Comparison of ENCODE assay signal across 23 cellular contexts in the genomic region with DNA sequence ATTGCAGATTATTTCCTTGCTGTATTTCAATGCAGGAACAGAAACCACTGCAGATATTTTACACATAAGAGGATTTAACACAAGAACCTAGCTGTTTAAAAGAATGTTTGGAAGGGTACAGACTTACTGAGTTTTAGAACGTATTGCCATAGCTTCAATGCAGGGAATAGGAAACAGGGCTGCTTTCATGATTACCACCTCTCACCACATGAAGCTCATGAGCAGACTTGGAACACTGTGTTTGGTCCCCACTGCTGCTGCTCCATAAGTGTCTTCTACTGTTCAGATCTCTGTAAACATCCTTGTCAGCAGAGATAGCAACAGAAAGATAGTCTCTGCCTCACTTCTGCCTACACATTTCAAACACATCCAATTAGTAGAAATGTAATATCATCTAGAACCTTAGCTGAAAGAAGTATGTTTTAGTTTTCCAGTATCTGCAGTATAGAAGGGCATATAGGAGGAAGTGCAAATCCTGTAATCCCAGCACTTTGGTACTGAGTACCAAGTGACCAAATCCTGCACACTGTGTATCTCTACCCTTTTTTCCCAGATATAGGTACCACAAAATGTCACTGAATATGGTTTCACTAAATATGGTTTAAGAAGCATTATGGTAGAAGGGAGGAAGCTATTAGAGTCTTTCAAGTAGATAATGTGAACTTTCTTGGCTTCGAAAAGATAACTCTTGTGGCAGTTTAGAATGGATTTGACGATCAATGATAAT.
"Had no signal": no experiment of that assay in that cellular context is flagged by ENCODE, and none has a peak within 500 bp of the region (broad histone marks: within the 10 kb centered on the region; RNA-seq: fewer than 3 reads in every experiment).

No MANE protein-coding gene starts in this region.

- H3K27me3 Mint-ChIP-seq: effector memory CD8-positive, alpha-beta T cell; naive thymus-derived CD8-positive, alpha-beta T cell; stimulated activated naive CD8-positive, alpha-beta T cell treated with anti-CD3 and anti-CD28 coated beads, Interleukin-15, amount 100 ng/mL, for 72 hours had no signal

- H3K9me3 Mint-ChIP-seq: effector memory CD8-positive, alpha-beta T cell had no signal

- H3K27me3 ChIP-seq: esophagus squamous epithelium, pancreas, suprapubic skin, transverse colon, upper lobe of right lung, uterus had no signal

- H3K4me1 Mint-ChIP-seq: nephron progenitor cell had no signal

- H3K27ac Mint-ChIP-seq: nephron progenitor cell had no signal

- H3K27ac ChIP-seq: esophagus squamous epithelium, pancreas, suprapubic skin, transverse colon, upper lobe of right lung, uterus had no signal

- H3K9me3 ChIP-seq: pancreas, suprapubic skin, upper lobe of right lung, uterus had no signal

- H3K4me3 ChIP-seq: esophagus squamous epithelium, pancreas, smooth muscle cell, suprapubic skin, transverse colon, upper lobe of right lung, uterus had no signal

- DNase-seq: cortex of kidney; effector memory CD8-positive, alpha-beta T cell; erythroblast; esophagus squamous epithelium; foreskin melanocyte; head of caudate nucleus; mesendoderm; midbrain; nephron progenitor cell; pancreas; stimulated activated CD4-positive, alpha-beta T cell treated with anti-CD3 and anti-CD28 coated beads, Interleukin-12 subunit alpha, Interleukin-12 subunit beta, amount 100 ng/mL, for 4 hours; stimulated activated CD4-positive, alpha-beta T cell treated with anti-CD3 and anti-CD28 coated beads, Interleukin-1b, Interleukin-23, amount 100 ng/mL, for 48 hours; stimulated activated CD4-positive, alpha-beta T cell treated with anti-CD3 and anti-CD28 coated beads, Interleukin-4, amount 100 ng/mL, for 1 hour; stimulated activated CD8-positive, alpha-beta memory T cell treated with anti-CD3 and anti-CD28 coated beads, Interleukin-4, amount 100 ng/mL, for 48 hours; stimulated activated naive CD8-positive, alpha-beta T cell treated with anti-CD3 and anti-CD28 coated beads, Interleukin-15, amount 100 ng/mL, for 72 hours; transverse colon; upper lobe of right lung; uterus had no signal

- H3K4me1 ChIP-seq: esophagus squamous epithelium, pancreas, suprapubic skin, transverse colon, upper lobe of right lung, uterus had no signal

- H3K4me3 Mint-ChIP-seq: effector memory CD8-positive, alpha-beta T cell; naive thymus-derived CD8-positive, alpha-beta T cell; nephron progenitor cell; stimulated activated naive CD8-positive, alpha-beta T cell treated with anti-CD3 and anti-CD28 coated beads, Interleukin-15, amount 100 ng/mL, for 72 hours had no signal

- H3K36me3 ChIP-seq: uterus had no signal

- ATAC-seq: effector memory CD8-positive, alpha-beta T cell; left lobe of liver; pancreas; sciatic nerve; stimulated activated naive CD8-positive, alpha-beta T cell treated with anti-CD3 and anti-CD28 coated beads, Interleukin-15, amount 100 ng/mL, for 72 hours; upper lobe of right lung had no signal
